Comparison of ENCODE assay signal across 9 cellular contexts in genomic region chr5:169701910-169702451, GRCh38.
A peak's percentile ranks its signal among the peaks of the same experiment; 100 is the strongest.
DNase-seq lines count a peak whose midpoint lies in the region; ATAC-seq, FAIRE-seq and TF ChIP-seq lines count a peak whose summit lies in the region.
"Had no signal": no experiment of that assay in that cellular context is flagged by ENCODE, and none has a peak within 500 bp of the region (broad histone marks: within the 10 kb centered on the region; RNA-seq: fewer than 3 reads in every experiment).

No MANE protein-coding gene starts in this region.

- DNase-seq in activated naive CD8-positive, alpha-beta T cell treated with anti-CD3 and anti-CD28 coated beads, Interleukin-2, amount 50 U/mL, for 24 hours = no peak
- DNase-seq in RPMI7951 (ENCODE audit: low read depth) (peak; percentile 49), frontal cortex (ENCODE audit: low spot score in 2 of 2) (peak; percentile 5 to 27), tibial nerve (ENCODE audit: low spot score in 2 of 2) (no peak), endothelial cell (ENCODE audit: low spot score) (no peak)

- peaks cover 5% of the 10 kb centered on the region for H3K4me1 Mint-ChIP-seq in activated naive CD8-positive, alpha-beta T cell (ENCODE audit: low read depth)
- H3K4me1 Mint-ChIP-seq in activated naive CD8-positive, alpha-beta T cell treated with anti-CD3 and anti-CD28 coated beads, Interleukin-2, amount 50 U/mL, for 24 hours = peaks cover 29% of the 10 kb centered on the region
- peaks cover 2% of the 10 kb centered on the region for H3K4me1 Mint-ChIP-seq in endothelial cell (ENCODE audit: unreplicated experiment)

- FAIRE-seq in frontal cortex (lab: Jason Lieb, UNC) = no peak

- no peak for TF ChIP-seq EP300 in tibial nerve (IDR thresholded peaks at IDR 0.05)

- peaks cover 20% of the 10 kb centered on the region for H3K36me3 Mint-ChIP-seq in activated naive CD8-positive, alpha-beta T cell
- peaks cover 68% of the 10 kb centered on the region for H3K36me3 Mint-ChIP-seq in activated naive CD8-positive, alpha-beta T cell treated with anti-CD3 and anti-CD28 coated beads, Interleukin-2, amount 50 U/mL, for 24 hours (ENCODE audit: low read depth)
- no peaks in the 10 kb centered on the region for H3K36me3 Mint-ChIP-seq in endothelial cell (ENCODE audit: low read depth, unreplicated experiment)

- no peak overlapping the region for H3K4me3 Mint-ChIP-seq in activated naive CD8-positive, alpha-beta T cell
- H3K4me3 Mint-ChIP-seq in activated naive CD8-positive, alpha-beta T cell treated with anti-CD3 and anti-CD28 coated beads, Interleukin-2, amount 50 U/mL, for 24 hours = no peak overlapping the region
- H3K4me3 Mint-ChIP-seq in endothelial cell (ENCODE audit: unreplicated experiment) = no peak overlapping the region
- H3K4me3 Mint-ChIP-seq: central memory CD8-positive, alpha-beta T cell had no signal

- TF ChIP-seq CTCF in tibial nerve (IDR thresholded peaks at IDR 0.05) (peak in 3 of 5 experiments; percentile 27 to 32 (median 29)), endothelial cell (IDR thresholded peaks at IDR 0.05; ENCODE audit: unreplicated experiment) (no peak)

- H3K27ac ChIP-seq in tibial nerve = no peak overlapping the region

- no peaks in the 10 kb centered on the region for H3K27me3 ChIP-seq in tibial nerve

- no peak for ATAC-seq in activated naive CD8-positive, alpha-beta T cell treated with anti-CD3 and anti-CD28 coated beads, Interleukin-2, amount 50 U/mL, for 24 hours
- ATAC-seq in HG02610 (IDR thresholded peaks at IDR 0.05; ENCODE audit: unreplicated experiment) (no peak), GM21515 (IDR thresholded peaks at IDR 0.05; ENCODE audit: unreplicated experiment) (no peak)

- H3K27me3 Mint-ChIP-seq in activated naive CD8-positive, alpha-beta T cell = no peaks in the 10 kb centered on the region
- no peaks in the 10 kb centered on the region for H3K27me3 Mint-ChIP-seq in activated naive CD8-positive, alpha-beta T cell treated with anti-CD3 and anti-CD28 coated beads, Interleukin-2, amount 50 U/mL, for 24 hours
- H3K27me3 Mint-ChIP-seq in endothelial cell (ENCODE audit: unreplicated experiment) = no peaks in the 10 kb centered on the region
- H3K27me3 Mint-ChIP-seq: central memory CD8-positive, alpha-beta T cell had no signal

- no peaks in the 10 kb centered on the region for H3K9me3 Mint-ChIP-seq in activated naive CD8-positive, alpha-beta T cell (ENCODE audit: low read depth)
- no peaks in the 10 kb centered on the region for H3K9me3 Mint-ChIP-seq in activated naive CD8-positive, alpha-beta T cell treated with anti-CD3 and anti-CD28 coated beads, Interleukin-2, amount 50 U/mL, for 24 hours
- H3K9me3 Mint-ChIP-seq in endothelial cell (ENCODE audit: unreplicated experiment) = no peaks in the 10 kb centered on the region
- H3K9me3 Mint-ChIP-seq: central memory CD8-positive, alpha-beta T cell had no signal

- no peaks in the 10 kb centered on the region for H3K36me3 ChIP-seq in tibial nerve

- H3K4me3 ChIP-seq in tibial nerve = no peak overlapping the region

- H3K4me1 ChIP-seq in tibial nerve = peaks cover 0 to 2% (median 0%) of the 10 kb centered on the region in 4 donors

- H3K27ac Mint-ChIP-seq in activated naive CD8-positive, alpha-beta T cell = peak overlapping the region; percentile 11
- H3K27ac Mint-ChIP-seq in activated naive CD8-positive, alpha-beta T cell treated with anti-CD3 and anti-CD28 coated beads, Interleukin-2, amount 50 U/mL, for 24 hours = no peak overlapping the region
- H3K27ac Mint-ChIP-seq in endothelial cell (ENCODE audit: unreplicated experiment) = no peak overlapping the region

- WGBS in tibial nerve, 2 donors = 52 to 56% methylated on average over 8 of the region's 8 CpGs

- H3K9me3 ChIP-seq in tibial nerve = peaks cover 0 to 3% (median 0%) of the 10 kb centered on the region in 4 donors

- no peak for TF ChIP-seq POLR2A in tibial nerve (IDR thresholded peaks at IDR 0.05)

Comparison
In these comparisons a context has a peak if more than half of its experiments do, and no peak if none do; other contexts are left out.
1. DNase-seq: peak in RPMI7951 (single experiment) and frontal cortex (2 of 2); none in activated naive CD8-positive, alpha-beta T cell treated with anti-CD3 and anti-CD28 coated beads, Interleukin-2, amount 50 U/mL, for 24 hours (single experiment), tibial nerve (0 of 2) and endothelial cell (single experiment).